19 cellular contexts compared by ENCODE assay signal in the genomic region with DNA sequence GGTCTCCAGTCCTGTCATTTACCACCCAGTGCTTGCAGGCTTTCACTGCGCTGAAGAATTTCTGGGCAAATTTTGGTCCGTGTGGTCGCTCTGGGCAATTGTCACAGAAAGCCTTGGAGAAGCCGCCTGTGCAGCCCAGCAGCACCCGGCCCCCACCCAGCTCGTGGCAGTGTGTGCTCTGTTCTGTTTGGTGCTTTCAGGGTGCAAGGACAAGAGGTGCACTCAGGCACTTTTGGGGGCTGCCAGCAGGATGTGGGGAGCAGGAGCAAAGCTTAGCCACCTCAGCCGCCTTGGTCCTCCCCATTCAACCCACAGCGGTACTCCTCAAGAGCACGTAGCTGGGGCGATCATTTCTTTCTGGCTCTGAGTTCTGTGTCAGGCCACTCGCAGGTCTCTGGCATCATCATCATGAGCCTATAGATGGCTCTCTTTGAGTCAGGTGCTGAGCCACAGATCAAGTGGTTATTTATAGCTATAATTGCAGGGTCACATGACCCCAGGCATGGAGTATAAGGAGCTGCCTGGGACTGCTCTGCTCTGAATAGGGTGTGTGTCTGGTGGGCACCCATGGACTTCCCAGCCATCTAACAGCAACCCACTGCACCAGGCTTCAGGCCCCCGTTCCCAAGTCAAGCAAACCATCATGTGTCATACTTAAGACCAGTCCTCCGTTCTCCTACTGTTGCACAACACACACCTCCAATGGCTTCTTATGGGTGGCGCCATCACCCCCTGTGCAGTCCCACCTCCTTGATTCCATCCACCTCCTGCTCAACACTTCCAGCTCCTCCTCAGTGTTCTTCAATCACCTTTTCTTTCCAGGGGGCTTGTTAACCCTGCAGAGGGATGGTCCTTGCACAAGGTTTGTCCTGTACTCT.
"Had no signal": no experiment of that assay in that cellular context is flagged by ENCODE, and none has a peak within 500 bp of the region (broad histone marks: within the 10 kb centered on the region; RNA-seq: fewer than 3 reads in every experiment).

No MANE protein-coding gene starts in this region.

- H3K36me3 ChIP-seq: tibial nerve, uterus had no signal

- H3K4me3 ChIP-seq: SK-N-MC, tibial nerve, uterus had no signal

- H3K4me1 Mint-ChIP-seq: activated CD4-positive, alpha-beta T cell treated with anti-CD3 and anti-CD28 coated beads for 36 hours had no signal

- H3K4me3 Mint-ChIP-seq: activated CD4-positive, alpha-beta T cell treated with anti-CD3 and anti-CD28 coated beads for 36 hours; activated T-cell treated with anti-CD3 and anti-CD28 coated beads, Interleukin-2, amount 50 U/mL, for 72 hours; memory B cell; naive thymus-derived CD4-positive, alpha-beta T cell; stimulated activated naive CD8-positive, alpha-beta T cell treated with anti-CD3 and anti-CD28 coated beads, Interleukin-15, Interleukin-2, amounts not matched to agents 100 ng/mL and 50 ng/mL, for 24 hours; WTC11 had no signal

- H3K27ac ChIP-seq: SK-N-MC, tibial nerve, uterus had no signal

- H3K27me3 Mint-ChIP-seq: stimulated activated naive CD8-positive, alpha-beta T cell treated with anti-CD3 and anti-CD28 coated beads, Interleukin-15, Interleukin-2, amounts not matched to agents 100 ng/mL and 50 ng/mL, for 24 hours had no signal

- H3K27ac Mint-ChIP-seq: activated CD4-positive, alpha-beta T cell treated with anti-CD3 and anti-CD28 coated beads for 36 hours; activated T-cell treated with anti-CD3 and anti-CD28 coated beads, Interleukin-2, amount 50 U/mL, for 72 hours; memory B cell; naive thymus-derived CD4-positive, alpha-beta T cell; stimulated activated naive CD8-positive, alpha-beta T cell treated with anti-CD3 and anti-CD28 coated beads, Interleukin-15, Interleukin-2, amounts not matched to agents 100 ng/mL and 50 ng/mL, for 24 hours; WTC11 had no signal

- ATAC-seq: activated CD4-positive, alpha-beta T cell treated with anti-CD3 and anti-CD28 coated beads for 36 hours; activated T-cell treated with anti-CD3 and anti-CD28 coated beads, Interleukin-2, amount 50 U/mL, for 72 hours; naive thymus-derived CD4-positive, alpha-beta T cell; WTC11 had no signal

- H3K27me3 ChIP-seq: tibial nerve, uterus had no signal

- H3K9me3 ChIP-seq: tibial nerve, uterus had no signal

- DNase-seq: activated CD4-positive, alpha-beta T cell treated with anti-CD3 and anti-CD28 coated beads for 36 hours; activated CD4-positive, alpha-beta T cell treated with anti-CD3 and anti-CD28 coated beads, Interleukin-2, amount 50 U/mL, for 48 hours; activated naive CD4-positive, alpha-beta T cell treated with Interleukin-2 at 50 U/mL for 16 hours; activated T-cell treated with anti-CD3 and anti-CD28 coated beads, Interleukin-2, amount 50 U/mL, for 72 hours; aorta; cortex of kidney; erythroblast; kidney glomerular epithelial cell; naive thymus-derived CD4-positive, alpha-beta T cell; retina; stimulated activated CD4-positive, alpha-beta T cell treated with anti-CD3 and anti-CD28 coated beads, Interleukin-12 subunit alpha, Interleukin-12 subunit beta, amount 100 ng/mL, for 4 hours; stimulated activated CD4-positive, alpha-beta T cell treated with anti-CD3 and anti-CD28 coated beads, Interleukin-1b, Interleukin-23, amount 100 ng/mL, for 48 hours; stimulated activated CD8-positive, alpha-beta memory T cell treated with anti-CD3 and anti-CD28 coated beads, Interleukin-4, amount 100 ng/mL, for 48 hours; uterus had no signal

- H3K36me3 Mint-ChIP-seq: memory B cell; naive thymus-derived CD4-positive, alpha-beta T cell; WTC11 had no signal

- H3K9me3 Mint-ChIP-seq: stimulated activated naive CD8-positive, alpha-beta T cell treated with anti-CD3 and anti-CD28 coated beads, Interleukin-15, Interleukin-2, amounts not matched to agents 100 ng/mL and 50 ng/mL, for 24 hours had no signal

- H3K4me1 ChIP-seq: tibial nerve, uterus had no signal
